ENCODE assay signal across 2 cellular contexts in the genomic region with DNA sequence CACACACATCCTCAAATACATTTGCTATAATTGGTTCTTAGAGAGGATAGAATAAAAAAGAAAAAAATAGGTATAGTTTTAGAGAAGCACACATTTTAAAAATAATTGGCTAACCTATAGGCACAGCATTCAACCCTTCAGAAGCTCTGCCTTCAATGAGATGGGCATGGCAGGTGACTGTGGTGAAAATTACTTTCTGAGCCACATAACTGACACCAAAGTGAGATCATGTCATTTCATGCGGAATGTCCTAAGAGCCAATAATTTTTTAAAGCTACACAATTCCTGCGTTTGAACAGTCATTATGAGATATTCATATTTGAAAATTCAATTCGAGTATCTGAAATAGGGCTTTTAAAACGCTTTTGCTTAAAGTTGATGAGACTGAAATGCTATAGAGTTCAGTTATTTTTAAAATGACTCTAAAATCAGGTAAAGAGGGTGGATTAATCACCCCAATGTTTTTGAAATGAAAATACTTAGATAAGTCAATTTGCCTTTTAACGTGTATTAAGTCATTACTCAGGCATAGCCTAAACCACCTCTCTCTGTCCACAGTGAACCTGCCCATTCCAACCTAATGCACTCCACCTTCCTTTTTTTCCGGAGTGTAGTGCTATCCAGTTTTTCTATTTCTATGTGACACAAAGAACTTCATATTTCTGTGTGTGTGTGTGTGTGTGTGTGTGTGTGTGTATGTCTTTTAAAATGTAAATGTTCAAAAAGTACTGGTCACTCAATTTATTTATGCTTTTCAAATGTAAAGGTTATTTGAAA.
TF ChIP-seq lines count a peak whose summit lies in the region.

No MANE protein-coding gene starts in this region.

TF ChIP-seq in HepG2, 621 proteins besides CTCF, POLR2A, EP300 and RAD21 (continued from another document):
- no peak for TF ChIP-seq TFE3 (CRISPR knock-in tag; IDR thresholded peaks at IDR 0.05)
- TF ChIP-seq E2F1 (CRISPR knock-in tag; IDR thresholded peaks at IDR 0.05), result no peak
- no peak for TF ChIP-seq IRX3 (CRISPR knock-in tag; IDR thresholded peaks at IDR 0.05; ENCODE audit: borderline replicate concordance, low read depth)
- peak; percentile 51 for TF ChIP-seq POLR2G (IDR thresholded peaks at IDR 0.05; ENCODE audit: low read depth, low read length)
- TF ChIP-seq RBFOX2 (IDR thresholded peaks at IDR 0.05; ENCODE audit: low read depth, low read length), result peak; percentile 25; the same call in 1 of the 2 replicates
- TF ChIP-seq KLF9 (CRISPR knock-in tag; IDR thresholded peaks at IDR 0.05; ENCODE audit: low read depth), result no peak
- no peak for TF ChIP-seq ZNF513 (CRISPR knock-in tag; conservative IDR thresholded peaks at IDR 0.05)
- TF ChIP-seq, protein P1, sequence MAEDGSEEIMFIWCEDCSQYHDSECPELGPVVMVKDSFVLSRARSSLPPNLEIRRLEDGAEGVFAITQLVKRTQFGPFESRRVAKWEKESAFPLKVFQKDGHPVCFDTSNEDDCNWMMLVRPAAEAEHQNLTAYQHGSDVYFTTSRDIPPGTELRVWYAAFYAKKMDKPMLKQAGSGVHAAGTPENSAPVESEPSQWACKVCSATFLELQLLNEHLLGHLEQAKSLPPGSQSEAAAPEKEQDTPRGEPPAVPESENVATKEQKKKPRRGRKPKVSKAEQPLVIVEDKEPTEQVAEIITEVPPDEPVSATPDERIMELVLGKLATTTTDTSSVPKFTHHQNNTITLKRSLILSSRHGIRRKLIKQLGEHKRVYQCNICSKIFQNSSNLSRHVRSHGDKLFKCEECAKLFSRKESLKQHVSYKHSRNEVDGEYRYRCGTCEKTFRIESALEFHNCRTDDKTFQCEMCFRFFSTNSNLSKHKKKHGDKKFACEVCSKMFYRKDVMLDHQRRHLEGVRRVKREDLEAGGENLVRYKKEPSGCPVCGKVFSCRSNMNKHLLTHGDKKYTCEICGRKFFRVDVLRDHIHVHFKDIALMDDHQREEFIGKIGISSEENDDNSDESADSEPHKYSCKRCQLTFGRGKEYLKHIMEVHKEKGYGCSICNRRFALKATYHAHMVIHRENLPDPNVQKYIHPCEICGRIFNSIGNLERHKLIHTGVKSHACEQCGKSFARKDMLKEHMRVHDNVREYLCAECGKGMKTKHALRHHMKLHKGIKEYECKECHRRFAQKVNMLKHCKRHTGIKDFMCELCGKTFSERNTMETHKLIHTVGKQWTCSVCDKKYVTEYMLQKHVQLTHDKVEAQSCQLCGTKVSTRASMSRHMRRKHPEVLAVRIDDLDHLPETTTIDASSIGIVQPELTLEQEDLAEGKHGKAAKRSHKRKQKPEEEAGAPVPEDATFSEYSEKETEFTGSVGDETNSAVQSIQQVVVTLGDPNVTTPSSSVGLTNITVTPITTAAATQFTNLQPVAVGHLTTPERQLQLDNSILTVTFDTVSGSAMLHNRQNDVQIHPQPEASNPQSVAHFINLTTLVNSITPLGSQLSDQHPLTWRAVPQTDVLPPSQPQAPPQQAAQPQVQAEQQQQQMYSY (CRISPR knock-in tag; IDR thresholded peaks at IDR 0.05), result peak; percentile 88
- no peak for TF ChIP-seq ZNF644 (CRISPR knock-in tag; IDR thresholded peaks at IDR 0.05; ENCODE audit: low read depth)
- no peak for TF ChIP-seq TOE1 (CRISPR knock-in tag; IDR thresholded peaks at IDR 0.05)

TF ChIP-seq in neural cell, 6 proteins besides CTCF, POLR2A, EP300 and RAD21:
- TF ChIP-seq, protein P2, sequence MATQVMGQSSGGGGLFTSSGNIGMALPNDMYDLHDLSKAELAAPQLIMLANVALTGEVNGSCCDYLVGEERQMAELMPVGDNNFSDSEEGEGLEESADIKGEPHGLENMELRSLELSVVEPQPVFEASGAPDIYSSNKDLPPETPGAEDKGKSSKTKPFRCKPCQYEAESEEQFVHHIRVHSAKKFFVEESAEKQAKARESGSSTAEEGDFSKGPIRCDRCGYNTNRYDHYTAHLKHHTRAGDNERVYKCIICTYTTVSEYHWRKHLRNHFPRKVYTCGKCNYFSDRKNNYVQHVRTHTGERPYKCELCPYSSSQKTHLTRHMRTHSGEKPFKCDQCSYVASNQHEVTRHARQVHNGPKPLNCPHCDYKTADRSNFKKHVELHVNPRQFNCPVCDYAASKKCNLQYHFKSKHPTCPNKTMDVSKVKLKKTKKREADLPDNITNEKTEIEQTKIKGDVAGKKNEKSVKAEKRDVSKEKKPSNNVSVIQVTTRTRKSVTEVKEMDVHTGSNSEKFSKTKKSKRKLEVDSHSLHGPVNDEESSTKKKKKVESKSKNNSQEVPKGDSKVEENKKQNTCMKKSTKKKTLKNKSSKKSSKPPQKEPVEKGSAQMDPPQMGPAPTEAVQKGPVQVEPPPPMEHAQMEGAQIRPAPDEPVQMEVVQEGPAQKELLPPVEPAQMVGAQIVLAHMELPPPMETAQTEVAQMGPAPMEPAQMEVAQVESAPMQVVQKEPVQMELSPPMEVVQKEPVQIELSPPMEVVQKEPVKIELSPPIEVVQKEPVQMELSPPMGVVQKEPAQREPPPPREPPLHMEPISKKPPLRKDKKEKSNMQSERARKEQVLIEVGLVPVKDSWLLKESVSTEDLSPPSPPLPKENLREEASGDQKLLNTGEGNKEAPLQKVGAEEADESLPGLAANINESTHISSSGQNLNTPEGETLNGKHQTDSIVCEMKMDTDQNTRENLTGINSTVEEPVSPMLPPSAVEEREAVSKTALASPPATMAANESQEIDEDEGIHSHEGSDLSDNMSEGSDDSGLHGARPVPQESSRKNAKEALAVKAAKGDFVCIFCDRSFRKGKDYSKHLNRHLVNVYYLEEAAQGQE (IDR thresholded peaks at IDR 0.05; ENCODE audit: borderline replicate concordance), result no peak
- TF ChIP-seq POLR2AphosphoS5 (IDR thresholded peaks at IDR 0.05), result peak; percentile 52
